8 cellular contexts compared by ENCODE assay signal in the genomic region with DNA sequence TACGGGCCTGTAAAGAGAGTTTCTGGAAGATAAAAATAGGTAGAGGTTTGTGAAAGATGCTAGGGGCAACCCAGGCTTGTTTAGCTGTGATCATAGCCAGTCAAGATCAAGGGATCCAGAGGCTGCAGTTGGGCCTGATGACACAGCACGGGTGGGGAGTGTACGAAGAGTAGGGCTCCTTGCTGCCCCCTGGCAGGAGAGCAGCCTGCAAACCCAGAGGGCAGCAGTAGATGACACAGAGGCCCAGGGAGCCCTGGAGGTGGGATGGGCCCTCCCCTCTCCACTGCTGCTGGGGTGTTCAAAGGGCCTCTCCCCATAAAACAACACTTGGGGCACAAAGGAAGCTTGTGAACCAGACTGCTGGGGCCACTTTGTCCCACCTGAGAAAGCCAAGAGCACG. TPM values are rescaled to one million over a fixed set of nuclear protein-coding genes. Genes with fewer than 3 reads are reported as not detected.
DNase-seq lines count a peak whose midpoint lies in the region; ATAC-seq and TF ChIP-seq lines count a peak whose summit lies in the region.

No MANE protein-coding gene starts in this region.

- H3K9me3 ChIP-seq in aorta (ENCODE audit: control insufficient read depth, low read length), result no peaks in the 10 kb centered on the region

- H3K27ac ChIP-seq in aorta (ENCODE audit: low read depth in 1 of 2, low read length in 2 of 2), result no peak overlapping the region

- H3K4me3 ChIP-seq in fibroblast of mammary gland (ENCODE audit: control insufficient read depth, low read depth, low read length) (no peak overlapping the region), aorta (ENCODE audit: low read length in 2 of 2) (no peak overlapping the region)

- no peaks in the 10 kb centered on the region for H3K27me3 ChIP-seq in aorta (ENCODE audit: control insufficient read depth in 1 of 2, insufficient read depth in 2 of 2, low read length in 1 of 2)

- peak; percentile 28 for TF ChIP-seq CTCF in AG09319 (IDR thresholded peaks at IDR 0.05; ENCODE audit: low read depth, low read length)
- peak; percentile 40 for TF ChIP-seq CTCF in fibroblast of mammary gland (conservative IDR thresholded peaks at IDR 0.05; ENCODE audit: control insufficient read depth, insufficient read depth, low read depth, low read length)

- 78 to 85% methylated on average over 4 of the region's 4 CpGs for WGBS in aorta, 2 donors

- no peaks in the 10 kb centered on the region for H3K4me1 ChIP-seq in aorta (ENCODE audit: control insufficient read depth in 1 of 2, insufficient read depth in 2 of 2, low read length in 2 of 2)

- intact Hi-C loops in aorta (cut with DNase I), result no loop called here

- ATAC-seq in HG02588 (IDR thresholded peaks at IDR 0.05; ENCODE audit: unreplicated experiment) (no peak), aorta (ENCODE audit: low FRiP score) (no peak)

- no peaks in the 10 kb centered on the region for H3K36me3 ChIP-seq in aorta (ENCODE audit: control insufficient read depth in 1 of 2, insufficient read depth in 2 of 2, low read length in 1 of 2)

- DNase-seq in AG09319 (ENCODE audit: extremely low read depth, low read depth) (no peak), HCEC 1CT (peak; percentile 36), SKM-1 treated with dmso at 0.1 percent for 144 hours (lab: John Stamatoyannopoulos, UW; ENCODE audit: unreplicated experiment) (peak; percentile 49), fibroblast of mammary gland (ENCODE audit: low read depth) (peak; percentile 36), NCI-H2107 treated with DMSO at 0.1 percent for 48 hours (lab: John Stamatoyannopoulos, UW; ENCODE audit: unreplicated experiment) (no peak), aorta (no peak)
- DNase-seq in stimulated activated CD4-positive, alpha-beta T cell treated with anti-CD3 and anti-CD28 coated beads, Interleukin-2, amount 100 ng/mL, for 4 hours (ENCODE audit: low read depth), result peak; percentile 13

RNA-seq across cellular contexts. Expression of gene VEGFA, which starts 47.2 kb away (rescaled TPM):
- total RNA-seq in aorta, result 100 to 1,000 TPM; 107 to 247 TPM
- polyA plus RNA-seq in aorta, result 1 to 10 TPM; 7.6 to 8.0 TPM

Comparison
In these comparisons a context has a peak if more than half of its experiments do, and no peak if none do; other contexts are left out.
1. DNase-seq: peak in HCEC 1CT (single experiment), SKM-1 treated with dmso at 0.1 percent for 144 hours (single experiment), fibroblast of mammary gland (single experiment) and stimulated activated CD4-positive, alpha-beta T cell treated with anti-CD3 and anti-CD28 coated beads, Interleukin-2, amount 100 ng/mL, for 4 hours (single experiment); none in AG09319 (single experiment), NCI-H2107 treated with DMSO at 0.1 percent for 48 hours (single experiment) and aorta (0 of 2).